ENCODE assay signal across 9 cellular contexts in the genomic region with DNA sequence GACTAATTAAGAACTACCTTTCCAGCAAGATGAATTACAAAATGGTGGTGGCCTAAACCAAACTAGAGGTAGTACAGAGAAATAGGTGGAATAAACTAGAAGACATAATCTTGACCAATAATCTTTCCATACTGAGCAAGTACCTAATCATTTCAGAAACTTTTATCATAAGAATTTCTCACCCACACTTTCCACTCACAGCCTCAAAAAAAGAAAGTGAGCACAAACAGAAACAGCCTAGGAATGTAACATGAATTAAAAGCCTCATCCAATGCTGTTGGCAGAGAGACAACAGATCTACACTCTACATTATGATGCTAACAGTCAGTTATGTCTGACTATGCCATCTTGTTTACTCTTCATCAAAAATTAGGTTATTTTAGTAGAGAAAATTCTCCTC. TPM values are rescaled to one million over a fixed set of nuclear protein-coding genes. Genes with fewer than 3 reads are reported as not detected.
DNase-seq lines count a peak whose midpoint lies in the region; ATAC-seq and TF ChIP-seq lines count a peak whose summit lies in the region.
"Had no signal": no experiment of that assay in that cellular context is flagged by ENCODE, and none has a peak within 500 bp of the region (broad histone marks: within the 10 kb centered on the region; RNA-seq: fewer than 3 reads in every experiment).

No MANE protein-coding gene starts in this region.

- H3K4me3 Mint-ChIP-seq in activated CD8-positive, alpha-beta memory T cell treated with anti-CD3 and anti-CD28 coated beads, Interleukin-2, amount 10 ng/mL, durations not matched to agents 7 days and 5 days: peak overlapping the region; percentile 67
- peak overlapping the region; percentile 87 for H3K4me3 Mint-ChIP-seq in T-helper 2 cell treated with Interferon-gamma antibody and Interleukin-4, amounts not matched to agents 5 μg/mL and 100 μg/mL, for 36 hours

- TF ChIP-seq CTCF in fibroblast of mammary gland (conservative IDR thresholded peaks at IDR 0.05; ENCODE audit: control insufficient read depth, insufficient read depth, low read depth, low read length): no peak

- no peaks in the 10 kb centered on the region for H3K9me3 Mint-ChIP-seq in activated CD8-positive, alpha-beta memory T cell treated with anti-CD3 and anti-CD28 coated beads, Interleukin-2, amount 10 ng/mL, durations not matched to agents 7 days and 5 days (ENCODE audit: low read depth)
- no peaks in the 10 kb centered on the region for H3K9me3 Mint-ChIP-seq in T-helper 2 cell treated with Interferon-gamma antibody and Interleukin-4, amounts not matched to agents 5 μg/mL and 100 μg/mL, for 36 hours

- H3K4me3 ChIP-seq in fibroblast of mammary gland (ENCODE audit: control insufficient read depth, low read depth, low read length): no peak overlapping the region
- peak overlapping the region; percentile 47 for H3K4me3 ChIP-seq in skeletal muscle satellite cell (ENCODE audit: low read length)

- H3K4me2 ChIP-seq in skeletal muscle satellite cell (ENCODE audit: low read length): peak overlapping the region; percentile 72

- no peaks in the 10 kb centered on the region for H3K27me3 Mint-ChIP-seq in activated CD8-positive, alpha-beta memory T cell treated with anti-CD3 and anti-CD28 coated beads, Interleukin-2, amount 10 ng/mL, durations not matched to agents 7 days and 5 days
- H3K27me3 Mint-ChIP-seq in T-helper 2 cell treated with Interferon-gamma antibody and Interleukin-4, amounts not matched to agents 5 μg/mL and 100 μg/mL, for 36 hours (ENCODE audit: low read depth): no peaks in the 10 kb centered on the region

- H3K9ac ChIP-seq in skeletal muscle satellite cell (ENCODE audit: low read depth, low read length): peak overlapping the region; percentile 41

- no peaks in the 10 kb centered on the region for H3K9me3 ChIP-seq in skeletal muscle satellite cell (replicated peaks; ENCODE audit: low read length)
- H3K9me3 ChIP-seq: neutrophil had no signal

- peak overlapping the region; percentile 75 for H3K27ac Mint-ChIP-seq in activated CD8-positive, alpha-beta memory T cell treated with anti-CD3 and anti-CD28 coated beads, Interleukin-2, amount 10 ng/mL, durations not matched to agents 7 days and 5 days
- H3K27ac Mint-ChIP-seq in T-helper 2 cell treated with Interferon-gamma antibody and Interleukin-4, amounts not matched to agents 5 μg/mL and 100 μg/mL, for 36 hours: peak overlapping the region; percentile 83

- CTCF ChIA-PET in activated CD8-positive, alpha-beta memory T cell treated with anti-CD3 and anti-CD28 coated beads, Interleukin-2, amount 10 ng/mL, durations not matched to agents 7 days and 5 days (lab: Charles Lee): no interaction called here

- peaks cover 19% of the 10 kb centered on the region for H3K4me1 ChIP-seq in skeletal muscle satellite cell (ENCODE audit: control insufficient read depth, insufficient read depth, low read length)

- peaks cover 22% of the 10 kb centered on the region for H3K36me3 Mint-ChIP-seq in activated CD8-positive, alpha-beta memory T cell treated with anti-CD3 and anti-CD28 coated beads, Interleukin-2, amount 10 ng/mL, durations not matched to agents 7 days and 5 days
- peaks cover 24% of the 10 kb centered on the region for H3K36me3 Mint-ChIP-seq in T-helper 2 cell treated with Interferon-gamma antibody and Interleukin-4, amounts not matched to agents 5 μg/mL and 100 μg/mL, for 36 hours (ENCODE audit: low read depth)

- no peaks in the 10 kb centered on the region for H3K27me3 ChIP-seq in skeletal muscle satellite cell (ENCODE audit: control insufficient read depth, insufficient read depth, low read length)
- H3K27me3 ChIP-seq: neutrophil had no signal

- DNase-seq in activated CD8-positive, alpha-beta memory T cell treated with anti-CD3 and anti-CD28 coated beads, Interleukin-2, amount 10 ng/mL, durations not matched to agents 7 days and 5 days: no peak
- no peak for DNase-seq in activated CD8-positive, alpha-beta memory T cell treated with anti-CD3 and anti-CD28 coated beads, Interleukin-2, amount 50 U/mL, for 48 hours
- DNase-seq in T-helper 2 cell treated with Interferon-gamma antibody and Interleukin-4, amounts not matched to agents 5 μg/mL and 100 μg/mL, for 36 hours (ENCODE audit: low spot score): peak; percentile 12
- peak; percentile 40 for DNase-seq in fibroblast of mammary gland (ENCODE audit: low read depth)
- no peak for DNase-seq in midbrain (lab: John Stamatoyannopoulos, UW)
- no peak for DNase-seq in hypothalamus (lab: John Stamatoyannopoulos, UW)
- DNase-seq in NCI-H446 treated with DMSO at 0.1 percent for 48 hours (lab: John Stamatoyannopoulos, UW): no peak

- H3K36me3 ChIP-seq in skeletal muscle satellite cell (ENCODE audit: insufficient read depth, low read length): no peaks in the 10 kb centered on the region
- H3K36me3 ChIP-seq: neutrophil had no signal

- peaks cover 47% of the 10 kb centered on the region for H3K4me1 Mint-ChIP-seq in activated CD8-positive, alpha-beta memory T cell treated with anti-CD3 and anti-CD28 coated beads, Interleukin-2, amount 10 ng/mL, durations not matched to agents 7 days and 5 days
- H3K4me1 Mint-ChIP-seq in T-helper 2 cell treated with Interferon-gamma antibody and Interleukin-4, amounts not matched to agents 5 μg/mL and 100 μg/mL, for 36 hours (ENCODE audit: low read depth): peaks cover 41% of the 10 kb centered on the region

- no peak for ATAC-seq in activated CD8-positive, alpha-beta memory T cell treated with anti-CD3 and anti-CD28 coated beads, Interleukin-2, amount 10 ng/mL, durations not matched to agents 7 days and 5 days

RNA-seq across cellular contexts. Expression of a gene that starts 1.3 kb away (rescaled TPM):
- 10 to 100 TPM; 41.4 to 51.9 TPM for total RNA-seq in activated CD8-positive, alpha-beta memory T cell treated with anti-CD3 and anti-CD28 coated beads, Interleukin-2, amount 10 ng/mL, durations not matched to agents 7 days and 5 days
- total RNA-seq in skeletal muscle satellite cell (2012; rRNA removed): 5.1 and 6.3 TPM in 2 replicates

Comparison
In these comparisons a context has a peak if more than half of its experiments do, and no peak if none do; other contexts are left out.
1. DNase-seq: peak in T-helper 2 cell treated with Interferon-gamma antibody and Interleukin-4, amounts not matched to agents 5 μg/mL and 100 μg/mL, for 36 hours (single experiment) and fibroblast of mammary gland (single experiment); none in activated CD8-positive, alpha-beta memory T cell treated with anti-CD3 and anti-CD28 coated beads, Interleukin-2, amount 10 ng/mL, durations not matched to agents 7 days and 5 days (single experiment), activated CD8-positive, alpha-beta memory T cell treated with anti-CD3 and anti-CD28 coated beads, Interleukin-2, amount 50 U/mL, for 48 hours (single experiment), midbrain (single experiment), hypothalamus (0 of 51) and NCI-H446 treated with DMSO at 0.1 percent for 48 hours (single experiment).